In the genomic region with DNA sequence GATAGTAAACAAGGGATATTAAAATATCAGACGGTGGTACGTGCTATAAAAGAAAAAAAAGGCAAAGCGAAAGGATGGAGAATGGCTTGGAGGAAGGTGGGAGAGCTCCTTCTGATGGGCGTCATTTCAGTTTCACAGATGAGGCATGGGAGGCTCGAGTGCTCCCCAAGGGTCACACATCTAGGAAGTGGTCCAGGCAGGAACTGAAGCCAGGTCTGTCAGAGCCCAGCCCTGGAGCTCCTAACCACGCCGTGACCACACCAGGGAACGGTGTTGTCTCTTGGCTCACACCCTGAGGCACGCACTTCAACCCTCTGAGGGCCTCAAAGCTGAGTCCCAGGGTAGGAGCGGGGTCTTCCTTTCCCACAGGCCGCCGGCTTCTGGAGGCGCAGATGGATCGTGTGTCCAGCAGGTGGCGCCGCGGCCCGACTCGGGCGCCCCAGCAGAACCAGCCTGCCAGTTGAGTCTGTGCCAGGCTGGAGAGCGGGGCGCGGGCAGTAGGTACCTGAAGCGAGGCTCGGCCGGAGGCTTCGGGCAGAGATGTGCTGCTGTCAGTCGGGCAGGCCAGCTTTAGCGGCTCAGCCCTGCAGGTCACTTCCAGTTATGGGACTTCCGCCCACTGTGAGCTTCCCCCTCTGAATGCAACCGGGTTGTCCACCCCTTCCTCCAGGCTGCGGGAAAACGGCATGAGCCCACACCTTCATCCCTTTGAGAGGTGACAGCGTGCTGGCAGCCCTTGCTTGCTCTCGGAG, we compare ENCODE assay signal across 1 cellular context.
TF ChIP-seq lines count a peak whose summit lies in the region.

No MANE protein-coding gene starts in this region.

TF ChIP-seq in H1, 55 proteins besides CTCF, POLR2A, EP300 and RAD21 (continued from another document):
- TF ChIP-seq YY1 (IDR thresholded peaks at IDR 0.05; ENCODE audit: low read depth, low read length) (peak; percentile 72), TAF1 (IDR thresholded peaks at IDR 0.05; ENCODE audit: low read depth, low read length) (no peak), NRF1 (IDR thresholded peaks at IDR 0.05; ENCODE audit: low read depth, low read length) (no peak), NANOG (IDR thresholded peaks at IDR 0.05; ENCODE audit: insufficient read depth, low read depth, low read length, poor library complexity, severe bottlenecking) (no peak), JUND (IDR thresholded peaks at IDR 0.05; ENCODE audit: low read length) (no peak), RXRA (IDR thresholded peaks at IDR 0.05; ENCODE audit: insufficient read depth, low read depth, low read length) (no peak), SIN3A (conservative IDR thresholded peaks at IDR 0.05 in 1 of 2, IDR thresholded peaks at IDR 0.05 in 1 of 2; ENCODE audit: low read depth in 1 of 2, low read length in 2 of 2) (no peak; a peak in 1 of 4 replicates)
- TF ChIP-seq, protein P1, sequence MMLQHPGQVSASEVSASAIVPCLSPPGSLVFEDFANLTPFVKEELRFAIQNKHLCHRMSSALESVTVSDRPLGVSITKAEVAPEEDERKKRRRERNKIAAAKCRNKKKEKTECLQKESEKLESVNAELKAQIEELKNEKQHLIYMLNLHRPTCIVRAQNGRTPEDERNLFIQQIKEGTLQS (IDR thresholded peaks at IDR 0.05; ENCODE audit: insufficient read depth, low read depth, low read length), result no peak
TF ChIP-seq in H1: peak in this region for 7.
